24 cellular contexts compared by ENCODE assay signal in genomic region chr10:128483216-128483615, GRCh38.
DNase-seq lines count a peak whose midpoint lies in the region; ATAC-seq, FAIRE-seq and TF ChIP-seq lines count a peak whose summit lies in the region.
"Had no signal": no experiment of that assay in that cellular context is flagged by ENCODE, and none has a peak within 500 bp of the region (broad histone marks: within the 10 kb centered on the region; RNA-seq: fewer than 3 reads in every experiment).

No MANE protein-coding gene starts in this region.

- H3K79me1 ChIP-seq in neuronal stem cell (ENCODE audit: low read depth, low read length) (no peaks in the 10 kb centered on the region), trophoblast cell (ENCODE audit: low read length) (no peaks in the 10 kb centered on the region)

- POLR2A ChIA-PET in SK-N-SH (lab: Yijun Ruan, JAX), result no interaction called here

- DNase-seq in SK-N-SH, result peak; percentile 39
- DNase-seq in kidney, result peak; percentile 43
- no peak for DNase-seq in neuronal stem cell (ENCODE audit: low spot score)
- peak; percentile 41 for DNase-seq in upper lobe of right lung
- no peak for DNase-seq in trophoblast cell
- DNase-seq in stomach, result no peak
- DNase-seq: ACHN; BE2C; C1 segment of cervical spinal cord; CD4-positive, CD25-positive, alpha-beta regulatory T cell; CD8-positive, alpha-beta memory T cell; COR-L47; DMS 273 treated with DMSO at 0.1 percent for 48 hours; DMS53; GDM1; HFFc6 had no signal

- no peak overlapping the region for H2BK12ac ChIP-seq in neuronal stem cell (ENCODE audit: low read length)
- no peak overlapping the region for H2BK12ac ChIP-seq in trophoblast cell (ENCODE audit: low read length)

- H3K4me3 ChIP-seq in SK-N-SH (ENCODE audit: low read depth in 2 of 2, low read length in 1 of 2) (no peak overlapping the region), kidney (ENCODE audit: low read length in 2 of 2) (no peak overlapping the region), neuronal stem cell (ENCODE audit: low read length in 2 of 2) (no peak overlapping the region), upper lobe of right lung (no peak overlapping the region), trophoblast cell (ENCODE audit: low read depth, low read length) (no peak overlapping the region), stomach (no peak overlapping the region)
- H3K4me3 ChIP-seq: GM23338 had no signal

- CTCF ChIA-PET in SK-N-SH (lab: Yijun Ruan, JAX), result no interaction called here

- H4K91ac ChIP-seq in neuronal stem cell (ENCODE audit: low read depth, low read length, poor library complexity) (no peak overlapping the region), trophoblast cell (ENCODE audit: low read depth, low read length) (no peak overlapping the region)

- H3K4me1 ChIP-seq in SK-N-SH (ENCODE audit: control insufficient read depth in 1 of 2, insufficient read depth in 2 of 2, low read depth in 1 of 2, low read length in 1 of 2), result peaks cover 0 to 17% of the 10 kb centered on the region in 2 experiments; a peak in 1 of 4 replicates
- H3K4me1 ChIP-seq in kidney (ENCODE audit: control insufficient read depth in 1 of 2, insufficient read depth in 1 of 2, low read depth in 1 of 2, low read length in 2 of 2), result no peaks in the 10 kb centered on the region
- no peaks in the 10 kb centered on the region for H3K4me1 ChIP-seq in neuronal stem cell (ENCODE audit: control insufficient read depth in 2 of 2, insufficient read depth in 1 of 2, low read depth in 1 of 2, low read length in 2 of 2)
- no peaks in the 10 kb centered on the region for H3K4me1 ChIP-seq in upper lobe of right lung
- H3K4me1 ChIP-seq in trophoblast cell (ENCODE audit: control insufficient read depth in 1 of 2, insufficient read depth in 2 of 2, low read length in 2 of 2), result peaks cover 8 to 11% of the 10 kb centered on the region in 2 experiments
- no peaks in the 10 kb centered on the region for H3K4me1 ChIP-seq in stomach
- H3K4me1 ChIP-seq: BE2C had no signal

- ATAC-seq in SK-N-SH treated with all-trans-retinoic acid at 6 μM for 48 hours, result no peak
- ATAC-seq in upper lobe of right lung, result no peak
- ATAC-seq: GM23338, HCT116 had no signal

- TF ChIP-seq POLR2A in stomach (IDR thresholded peaks at IDR 0.05), result no peak

- H3K27me3 ChIP-seq in SK-N-SH (ENCODE audit: insufficient read depth) (no peaks in the 10 kb centered on the region), neuronal stem cell (ENCODE audit: control insufficient read depth in 3 of 3, insufficient read depth in 3 of 3, low read depth in 1 of 3, low read length in 3 of 3) (no peaks in the 10 kb centered on the region), upper lobe of right lung (no peaks in the 10 kb centered on the region), trophoblast cell (ENCODE audit: insufficient read depth, low read length) (no peaks in the 10 kb centered on the region), stomach (peaks cover 0 to 20% (median 0%) of the 10 kb centered on the region in 3 donors)
- H3K27me3 ChIP-seq: BE2C had no signal

- WGBS in SK-N-SH (ENCODE audit: low lambda C conversion rate), result 35% methylated on average over 10 of the region's 16 CpGs
- WGBS in neuronal stem cell (ENCODE audit: extremely low coverage in 2 of 2, insufficient read length in 2 of 2, insufficient replicate concordance in 1 of 2), 2 donors, result no CpG with 5 or more reads among the region's 16 CpGs
- WGBS in trophoblast cell (ENCODE audit: extremely low coverage, insufficient coverage, insufficient read length), result no CpG with 5 or more reads among the region's 16 CpGs
- WGBS in stomach, 5 donors, result 79 to 90% (median 87%) methylated on average over 12 to 16 of the region's 16 CpGs

- H3F3A ChIP-seq in SK-N-SH (replicated peaks; ENCODE audit: insufficient read depth), result no peaks in the 10 kb centered on the region

- H3K36me3 ChIP-seq in SK-N-SH (replicated peaks in 1 of 2; ENCODE audit: control insufficient read depth in 1 of 2, insufficient read depth in 2 of 2, low read length in 1 of 2) (no peaks in the 10 kb centered on the region), kidney (ENCODE audit: control insufficient read depth in 1 of 2, insufficient read depth in 2 of 2, low read length in 2 of 2) (no peaks in the 10 kb centered on the region), neuronal stem cell (replicated peaks in 1 of 2; ENCODE audit: control insufficient read depth in 2 of 2, insufficient read depth in 2 of 2, low read length in 2 of 2) (no peaks in the 10 kb centered on the region), upper lobe of right lung (no peaks in the 10 kb centered on the region), trophoblast cell (ENCODE audit: control insufficient read depth in 1 of 2, insufficient read depth in 2 of 2, low read length in 2 of 2) (no peaks in the 10 kb centered on the region), stomach (no peaks in the 10 kb centered on the region)
- H3K36me3 ChIP-seq: BE2C had no signal

- peak overlapping the region; percentile 78 for H3K14ac ChIP-seq in neuronal stem cell (ENCODE audit: low read length)
- H3K14ac ChIP-seq in trophoblast cell (ENCODE audit: low read length), result no peak overlapping the region

- H2BK5ac ChIP-seq in neuronal stem cell (ENCODE audit: low read length), result no peak overlapping the region
- no peak overlapping the region for H2BK5ac ChIP-seq in trophoblast cell (ENCODE audit: low read depth, low read length, poor library complexity)

- H4K8ac ChIP-seq in neuronal stem cell (ENCODE audit: low read depth, low read length) (no peak overlapping the region), trophoblast cell (ENCODE audit: low read depth, low read length) (no peak overlapping the region)

- no peak for TF ChIP-seq RAD21 in SK-N-SH (IDR thresholded peaks at IDR 0.05; ENCODE audit: low read length)

- intact Hi-C loops in kidney (cut with DNase I) (no loop called here), upper lobe of right lung (cut with DNase I) (no loop called here), stomach (cut with DNase I; ENCODE audit: low total_unique reads) (no loop called here)

- H3K18ac ChIP-seq in neuronal stem cell (ENCODE audit: low read length) (no peak overlapping the region), trophoblast cell (ENCODE audit: low read length) (no peak overlapping the region)

- H3K27ac ChIP-seq in SK-N-SH (ENCODE audit: low read depth in 2 of 2, low read length in 1 of 2) (no peak overlapping the region), kidney (ENCODE audit: low read depth in 2 of 2, low read length in 2 of 2) (no peak overlapping the region), neuronal stem cell (replicated peaks; ENCODE audit: low read length) (no peak overlapping the region), upper lobe of right lung (no peak overlapping the region), trophoblast cell (ENCODE audit: low read depth, low read length) (no peak overlapping the region), stomach (no peak overlapping the region)
- H3K27ac ChIP-seq: HL-60 had no signal

- no peak overlapping the region for H2AFZ ChIP-seq in SK-N-SH (ENCODE audit: low read depth)
- no peak overlapping the region for H2AFZ ChIP-seq in neuronal stem cell (ENCODE audit: low read length)
- H2AFZ ChIP-seq in trophoblast cell (ENCODE audit: insufficient read depth, low read length, poor library complexity), result no peak overlapping the region
- H2AFZ ChIP-seq: GM23338 had no signal

- H4K12ac ChIP-seq in trophoblast cell (ENCODE audit: low read depth, low read length), result no peak overlapping the region

- no peaks in the 10 kb centered on the region for H4K20me1 ChIP-seq in SK-N-SH (ENCODE audit: insufficient read depth)

- H2AK5ac ChIP-seq in neuronal stem cell (ENCODE audit: low read depth, low read length) (peak overlapping the region; percentile 18), trophoblast cell (ENCODE audit: low read length) (no peak overlapping the region)

- H3K9me2 ChIP-seq in SK-N-SH, result no peaks in the 10 kb centered on the region

- no peak for TF ChIP-seq CTCF in SK-N-SH (IDR thresholded peaks at IDR 0.05)
- TF ChIP-seq CTCF in kidney (IDR thresholded peaks at IDR 0.05; ENCODE audit: borderline replicate concordance, extremely low read depth, insufficient read depth), result no peak
- TF ChIP-seq CTCF in upper lobe of right lung (IDR thresholded peaks at IDR 0.05), result no peak
- no peak for TF ChIP-seq CTCF in stomach (IDR thresholded peaks at IDR 0.05)

- no peak overlapping the region for H3K9ac ChIP-seq in SK-N-SH
- no peak overlapping the region for H3K9ac ChIP-seq in kidney (ENCODE audit: low read length in 2 of 2)
- H3K9ac ChIP-seq in neuronal stem cell (ENCODE audit: low read depth, low read length, poor library complexity), result no peak overlapping the region
- no peak overlapping the region for H3K9ac ChIP-seq in trophoblast cell (ENCODE audit: low read length)

- H3K9me3 ChIP-seq in SK-N-SH, result no peaks in the 10 kb centered on the region
- peaks cover 0 to 3% of the 10 kb centered on the region in 2 donors for H3K9me3 ChIP-seq in kidney (ENCODE audit: control insufficient read depth in 1 of 2, low read length in 2 of 2)
- peaks cover 0 to 8% of the 10 kb centered on the region in 2 donors for H3K9me3 ChIP-seq in neuronal stem cell (replicated peaks in 1 of 2; ENCODE audit: control insufficient read depth in 2 of 2, insufficient read depth in 1 of 2, low read depth in 1 of 2, low read length in 2 of 2)
- no peaks in the 10 kb centered on the region for H3K9me3 ChIP-seq in upper lobe of right lung
- H3K9me3 ChIP-seq in trophoblast cell (ENCODE audit: insufficient read depth, low read depth, low read length), result no peaks in the 10 kb centered on the region
- H3K9me3 ChIP-seq in stomach, result peaks cover 0 to 3% (median 0%) of the 10 kb centered on the region in 4 donors
- H3K9me3 ChIP-seq: BE2C had no signal

- H3K23ac ChIP-seq in neuronal stem cell (ENCODE audit: low read depth, low read length, poor library complexity) (no peak overlapping the region), trophoblast cell (ENCODE audit: low read length) (no peak overlapping the region)

- TF ChIP-seq EP300 in SK-N-SH (IDR thresholded peaks at IDR 0.05; ENCODE audit: borderline replicate concordance in 1 of 2, low read depth in 1 of 2, low read length in 1 of 2) (no peak), stomach (IDR thresholded peaks at IDR 0.05) (no peak)

- no peak overlapping the region for H2BK15ac ChIP-seq in neuronal stem cell (ENCODE audit: low read length)

- H3K79me2 ChIP-seq in SK-N-SH (ENCODE audit: insufficient read depth), result no peaks in the 10 kb centered on the region
- H3K79me2 ChIP-seq in trophoblast cell (ENCODE audit: control insufficient read depth, insufficient read depth, low read length, poor library complexity), result no peaks in the 10 kb centered on the region

- H2BK120ac ChIP-seq in neuronal stem cell (ENCODE audit: low read depth, low read length), result no peak overlapping the region
- H2BK120ac ChIP-seq in trophoblast cell (ENCODE audit: insufficient read depth, low read length, poor library complexity), result no peak overlapping the region

- FAIRE-seq in kidney (lab: Jason Lieb, UNC), result no peak
- FAIRE-seq: A204.1, GM12892, GM18507, H54 had no signal

- H3K4ac ChIP-seq in neuronal stem cell (ENCODE audit: low read length) (no peak overlapping the region), trophoblast cell (ENCODE audit: low read depth, low read length) (no peak overlapping the region)

- H3K4me2 ChIP-seq in SK-N-SH (no peak overlapping the region), neuronal stem cell (ENCODE audit: insufficient read depth, low read length, poor library complexity, severe bottlenecking) (no peak overlapping the region), trophoblast cell (ENCODE audit: low read length) (no peak overlapping the region)
- H3K4me2 ChIP-seq: GM23338 had no signal

Comparison
In these comparisons a context has a peak if more than half of its experiments do, and no peak if none do; other contexts are left out.
1. DNase-seq: peak in SK-N-SH (single experiment), kidney (single experiment) and upper lobe of right lung (single experiment); none in neuronal stem cell (single experiment), trophoblast cell (0 of 2) and stomach (single experiment).